1 cellular context compared by ENCODE assay signal in genomic region chr5:139767960-139768359, GRCh38.
TF ChIP-seq lines count a peak whose summit lies in the region.

No MANE protein-coding gene starts in this region.

TF ChIP-seq in HepG2, 621 proteins besides CTCF, POLR2A, EP300 and RAD21 (continued from another document and continues in another):
- TF ChIP-seq SALL2 (CRISPR knock-in tag; IDR thresholded peaks at IDR 0.05): no peak
- no peak for TF ChIP-seq CENPX (CRISPR knock-in tag; IDR thresholded peaks at IDR 0.05)
- no peak for TF ChIP-seq ZNF713 (CRISPR knock-in tag; IDR thresholded peaks at IDR 0.05)
- TF ChIP-seq MYPOP (CRISPR knock-in tag; IDR thresholded peaks at IDR 0.05): no peak
- TF ChIP-seq TEAD2 (CRISPR knock-in tag; IDR thresholded peaks at IDR 0.05): no peak
- peak; percentile 78; the same call in 1 of the 2 replicates for TF ChIP-seq ZSCAN21 (CRISPR knock-in tag; IDR thresholded peaks at IDR 0.05; ENCODE audit: borderline replicate concordance)
- peak; percentile 41; the same call in 1 of the 2 replicates for TF ChIP-seq ZNF788 (CRISPR knock-in tag; IDR thresholded peaks at IDR 0.05; ENCODE audit: borderline replicate concordance)
- peak; percentile 33; the same call in 1 of the 2 replicates for TF ChIP-seq SKIL (CRISPR knock-in tag; IDR thresholded peaks at IDR 0.05; ENCODE audit: borderline replicate concordance)
- TF ChIP-seq ZNF597 (CRISPR knock-in tag; IDR thresholded peaks at IDR 0.05): no peak
- peak; percentile 51; the same call in 1 of the 2 replicates for TF ChIP-seq ZNF501 (CRISPR knock-in tag; IDR thresholded peaks at IDR 0.05)
- peak; percentile 60; the same call in 1 of the 2 replicates for TF ChIP-seq ZFP91 (CRISPR knock-in tag; IDR thresholded peaks at IDR 0.05; ENCODE audit: borderline replicate concordance)
- no peak for TF ChIP-seq ZBTB21 (CRISPR knock-in tag; IDR thresholded peaks at IDR 0.05)
- TF ChIP-seq ZNF44 (CRISPR knock-in tag; IDR thresholded peaks at IDR 0.05): no peak
- peak; percentile 72; the same call in 1 of the 2 replicates for TF ChIP-seq TFAP4 (IDR thresholded peaks at IDR 0.05; ENCODE audit: borderline replicate concordance, low read depth)
- no peak for TF ChIP-seq ZNF629 (CRISPR knock-in tag; conservative IDR thresholded peaks at IDR 0.05)
- no peak for TF ChIP-seq ZNF414 (CRISPR knock-in tag; IDR thresholded peaks at IDR 0.05)
- no peak for TF ChIP-seq ZIK1 (CRISPR knock-in tag; IDR thresholded peaks at IDR 0.05; ENCODE audit: borderline replicate concordance, low read depth)
- TF ChIP-seq ZNF7 (CRISPR knock-in tag; IDR thresholded peaks at IDR 0.05): no peak
- peak; percentile 84 for TF ChIP-seq HNF1B (CRISPR knock-in tag; IDR thresholded peaks at IDR 0.05)
- peak; percentile 72 for TF ChIP-seq PATZ1 (CRISPR knock-in tag; IDR thresholded peaks at IDR 0.05)
- no peak for TF ChIP-seq ZNF891 (CRISPR knock-in tag; IDR thresholded peaks at IDR 0.05)
- no peak for TF ChIP-seq ZNF333 (CRISPR knock-in tag; IDR thresholded peaks at IDR 0.05; ENCODE audit: borderline replicate concordance)
- peak; percentile 68; the same call in 1 of the 2 replicates for TF ChIP-seq MED1 (CRISPR knock-in tag; IDR thresholded peaks at IDR 0.05)
- TF ChIP-seq FOXP1 (IDR thresholded peaks at IDR 0.05): no peak
- no peak for TF ChIP-seq FOXP1 (CRISPR knock-in tag; IDR thresholded peaks at IDR 0.05)
- TF ChIP-seq PAXIP1 (CRISPR knock-in tag; conservative IDR thresholded peaks at IDR 0.05): peak; percentile 75
- no peak for TF ChIP-seq MYNN (CRISPR knock-in tag; IDR thresholded peaks at IDR 0.05; ENCODE audit: low read depth)
- peak; percentile 38; the same call in 1 of the 2 replicates for TF ChIP-seq NR2F6 (IDR thresholded peaks at IDR 0.05)
- peak; percentile 65; the same call in 1 of the 2 replicates for TF ChIP-seq NR2F6 (CRISPR knock-in tag; IDR thresholded peaks at IDR 0.05)
- TF ChIP-seq RELA (CRISPR knock-in tag; IDR thresholded peaks at IDR 0.05): no peak
- TF ChIP-seq ISL2 (CRISPR knock-in tag; IDR thresholded peaks at IDR 0.05): no peak
- no peak for TF ChIP-seq MAFK (conservative IDR thresholded peaks at IDR 0.05 in 1 of 2, IDR thresholded peaks at IDR 0.05 in 1 of 2; ENCODE audit: low read length in 2 of 2)
- peak; percentile 26; the same call in 1 of the 2 replicates for TF ChIP-seq TBX2 (CRISPR knock-in tag; IDR thresholded peaks at IDR 0.05; ENCODE audit: borderline replicate concordance)
- TF ChIP-seq ZFP1 (CRISPR knock-in tag; IDR thresholded peaks at IDR 0.05): no peak
- peak; percentile 61; the same call in 1 of the 2 replicates for TF ChIP-seq ZNF441 (CRISPR knock-in tag; IDR thresholded peaks at IDR 0.05; ENCODE audit: borderline replicate concordance)
- no peak for TF ChIP-seq NR1H2 (CRISPR knock-in tag; IDR thresholded peaks at IDR 0.05; ENCODE audit: borderline replicate concordance, low read depth)
- TF ChIP-seq SP4 (CRISPR knock-in tag; IDR thresholded peaks at IDR 0.05): 0 out of 2 replicates have a peak, but pooled peaks have one; percentile 28
- no peak for TF ChIP-seq ZNF639 (CRISPR knock-in tag; conservative IDR thresholded peaks at IDR 0.05)
- TF ChIP-seq NFIC (IDR thresholded peaks at IDR 0.05; ENCODE audit: low read length): 0 out of 2 replicates have a peak, but pooled peaks have one; percentile 27
- TF ChIP-seq XRCC5 (optimal IDR thresholded peaks at IDR 0.05; ENCODE audit: low read length): no peak
- 0 out of 2 replicates have a peak, but pooled peaks have one; percentile 48 for TF ChIP-seq RXRA (CRISPR knock-in tag; IDR thresholded peaks at IDR 0.05)
- TF ChIP-seq ZMYM2 (CRISPR knock-in tag; IDR thresholded peaks at IDR 0.05): 0 out of 2 replicates have a peak, but pooled peaks have one; percentile 66
- no peak for TF ChIP-seq HOXA9 (CRISPR knock-in tag; IDR thresholded peaks at IDR 0.05; ENCODE audit: borderline replicate concordance)
- no peak for TF ChIP-seq ZBTB1 (CRISPR knock-in tag; IDR thresholded peaks at IDR 0.05; ENCODE audit: borderline replicate concordance)
- no peak for TF ChIP-seq ZNF225 (CRISPR knock-in tag; IDR thresholded peaks at IDR 0.05)
- peak; percentile 72 for TF ChIP-seq MAX (IDR thresholded peaks at IDR 0.05)
- TF ChIP-seq SMAD1 (CRISPR knock-in tag; IDR thresholded peaks at IDR 0.05; ENCODE audit: borderline replicate concordance, low read depth): 0 out of 2 replicates have a peak, but pooled peaks have one; percentile 49
- TF ChIP-seq MLLT10 (CRISPR knock-in tag; IDR thresholded peaks at IDR 0.05): no peak
- TF ChIP-seq RARA (CRISPR knock-in tag; IDR thresholded peaks at IDR 0.05): peak; percentile 70
- TF ChIP-seq NFE2L2 (IDR thresholded peaks at IDR 0.05; ENCODE audit: low read length): no peak
- TF ChIP-seq JDP2 (CRISPR knock-in tag; IDR thresholded peaks at IDR 0.05; ENCODE audit: borderline replicate concordance): no peak
